9 cellular contexts compared by ENCODE assay signal in the genomic region with DNA sequence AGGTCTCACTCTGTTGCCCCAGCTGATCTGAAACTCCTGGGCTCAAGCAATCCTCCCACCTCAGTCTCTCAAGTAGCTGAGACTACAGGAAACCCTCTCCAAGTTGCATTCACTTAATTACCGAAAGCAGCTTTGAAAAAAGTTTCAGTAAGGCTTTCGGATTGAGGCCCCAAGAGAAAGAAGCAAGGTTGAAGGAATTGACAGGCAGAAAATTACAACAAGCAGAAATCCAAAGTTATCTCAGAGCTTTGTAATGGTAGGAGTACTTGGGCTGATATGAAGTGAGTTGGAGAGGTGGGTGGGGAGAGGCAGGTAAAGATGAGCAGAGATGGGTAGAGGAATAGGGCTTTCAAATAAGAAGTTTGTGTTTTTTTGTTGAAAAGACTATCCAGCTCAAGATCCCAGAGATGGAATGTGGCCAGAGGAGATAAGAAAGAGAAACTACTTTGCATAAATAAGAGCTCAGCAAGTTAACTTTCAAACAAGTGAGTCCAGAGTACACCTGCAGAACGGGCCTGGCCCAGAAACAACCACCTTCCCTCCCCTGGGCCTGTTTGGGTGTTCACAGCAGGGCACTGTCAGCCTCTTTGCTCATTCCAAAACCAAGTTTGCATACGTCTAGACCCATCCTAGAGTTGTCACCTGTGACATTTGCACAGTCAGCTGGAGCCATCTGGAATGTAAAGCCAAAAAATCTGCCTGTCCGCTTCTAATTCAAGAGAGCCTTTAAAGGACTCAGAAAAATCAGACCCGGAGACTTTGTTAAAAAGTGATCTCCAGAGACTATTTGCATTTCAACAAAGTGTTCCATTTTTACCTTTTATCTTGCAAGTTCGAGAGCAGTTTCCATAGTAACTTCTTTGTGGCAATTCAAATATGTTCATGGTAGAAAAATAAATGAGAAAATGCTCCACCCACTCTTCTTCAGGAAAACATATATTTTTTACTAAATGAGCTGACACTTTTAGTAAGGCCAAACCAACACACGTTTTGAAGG. TPM values are rescaled to one million over a fixed set of nuclear protein-coding genes. Genes with fewer than 3 reads are reported as not detected.
DNase-seq lines count a peak whose midpoint lies in the region; ATAC-seq and TF ChIP-seq lines count a peak whose summit lies in the region.
"Had no signal": no experiment of that assay in that cellular context is flagged by ENCODE, and none has a peak within 500 bp of the region (broad histone marks: within the 10 kb centered on the region; RNA-seq: fewer than 3 reads in every experiment).

No MANE protein-coding gene starts in this region.

- no peak overlapping the region for H3K4me2 ChIP-seq in mammary epithelial cell (ENCODE audit: insufficient read depth, low read depth, low read length)

- in situ Hi-C loops in mammary epithelial cell (cut with MboI; ENCODE audit: low sequenced_read_pairs in 2 of 2) (no loop called here), G401 (cut with HindIII; ENCODE audit: low sequenced_read_pairs) (no loop called here)

- ATAC-seq in HG02852 (IDR thresholded peaks at IDR 0.05; ENCODE audit: unreplicated experiment), result peak; percentile 71
- ATAC-seq in stimulated activated memory B cell treated with anti-CD40 and anti-IgM and Interleukin-4, amounts not matched to agents 10 μg/mL and 1 μg/mL and 100 μg/mL, for 72 hours, result peak; percentile 86

- H4K20me1 ChIP-seq in mammary epithelial cell (ENCODE audit: insufficient read depth, low read length), result no peaks in the 10 kb centered on the region

- H3K27me3 Mint-ChIP-seq in MCF 10A (ENCODE audit: insufficient read depth, unreplicated experiment), result no peaks in the 10 kb centered on the region
- H3K27me3 Mint-ChIP-seq in T-helper 1 cell treated with Interleukin-12 subunit alpha and Interleukin-12 subunit beta and Interleukin-4 antibody, amounts not matched to agents 30 μg/mL and 1 μg/mL, for 36 hours (ENCODE audit: low read depth), result no peaks in the 10 kb centered on the region
- H3K27me3 Mint-ChIP-seq in stimulated activated memory B cell treated with anti-CD40 and anti-IgM and Interleukin-4, amounts not matched to agents 10 μg/mL and 1 μg/mL and 100 μg/mL, for 72 hours, result no peaks in the 10 kb centered on the region

- peaks cover 7% of the 10 kb centered on the region for H3K4me1 ChIP-seq in mammary epithelial cell (ENCODE audit: insufficient read depth, low read length)

- CTCF ChIA-PET in mammary epithelial cell (lab: Charles Lee; ENCODE audit: low non-redundant PET) (no interaction called here), MCF 10A (lab: Yijun Ruan, JAX) (interaction anchor here (0.5 to 1.3 kb wide), 10 partner anchors 9 to 1872 kb away, joined by 3 to 8 read pairs (median 4); no protein-coding TSS in a partner anchor)

- no peak overlapping the region for H3K4me3 ChIP-seq in mammary epithelial cell (replicated peaks in 1 of 3; ENCODE audit: insufficient read depth in 1 of 3, low read depth in 2 of 3, low read length in 3 of 3)

- no peak for TF ChIP-seq CTCF in mammary epithelial cell (conservative IDR thresholded peaks at IDR 0.05 in 1 of 2, IDR thresholded peaks at IDR 0.05 in 1 of 2; ENCODE audit: extremely low read depth in 1 of 2, insufficient read depth in 1 of 2, low read depth in 1 of 2, low read length in 2 of 2)
- TF ChIP-seq CTCF in MCF 10A (IDR thresholded peaks at IDR 0.05; ENCODE audit: unreplicated experiment), result no peak

- no peaks in the 10 kb centered on the region for H3K36me3 ChIP-seq in mammary epithelial cell (ENCODE audit: insufficient read depth, low read length)

- H3K27me3 ChIP-seq in mammary epithelial cell (ENCODE audit: insufficient read depth, low read length), result no peaks in the 10 kb centered on the region

- no peaks in the 10 kb centered on the region for H3K9me3 ChIP-seq in mammary epithelial cell (replicated peaks; ENCODE audit: insufficient read depth, low read length)

- H3K9ac ChIP-seq in mammary epithelial cell (ENCODE audit: insufficient read depth, low read length), result no peak overlapping the region

- POLR2A ChIA-PET in MCF 10A (lab: Yijun Ruan, JAX), result interaction anchor here (1.1 to 1.2 kb wide), 2 partner anchors 39 to 55 kb away, joined by 3 to 4 read pairs; no protein-coding TSS in a partner anchor

- intact Hi-C loops in mammary epithelial cell (cut with micrococcal nuclease), result no loop called here
- intact Hi-C loops in MCF 10A (cut with micrococcal nuclease), result no loop called here

- 72% methylated on average over 8 of the region's 8 CpGs for WGBS in mammary epithelial cell (ENCODE audit: low coverage, missing lambda C conversion rate)

- H3K9me3 Mint-ChIP-seq in MCF 10A (ENCODE audit: unreplicated experiment), result no peaks in the 10 kb centered on the region
- H3K9me3 Mint-ChIP-seq in T-helper 1 cell treated with Interleukin-12 subunit alpha and Interleukin-12 subunit beta and Interleukin-4 antibody, amounts not matched to agents 30 μg/mL and 1 μg/mL, for 36 hours, result no peaks in the 10 kb centered on the region
- H3K9me3 Mint-ChIP-seq in stimulated activated memory B cell treated with anti-CD40 and anti-IgM and Interleukin-4, amounts not matched to agents 10 μg/mL and 1 μg/mL and 100 μg/mL, for 72 hours, result no peaks in the 10 kb centered on the region

- H3K4me1 Mint-ChIP-seq in MCF 10A (ENCODE audit: insufficient read depth, unreplicated experiment), result peaks cover 16% of the 10 kb centered on the region
- H3K4me1 Mint-ChIP-seq in T-helper 1 cell treated with Interleukin-12 subunit alpha and Interleukin-12 subunit beta and Interleukin-4 antibody, amounts not matched to agents 30 μg/mL and 1 μg/mL, for 36 hours (ENCODE audit: low read depth), result peaks cover 41% of the 10 kb centered on the region
- H3K4me1 Mint-ChIP-seq in stimulated activated memory B cell treated with anti-CD40 and anti-IgM and Interleukin-4, amounts not matched to agents 10 μg/mL and 1 μg/mL and 100 μg/mL, for 72 hours, result peaks cover 60% of the 10 kb centered on the region

- peaks cover 28% of the 10 kb centered on the region for H3K79me2 ChIP-seq in mammary epithelial cell (ENCODE audit: insufficient read depth, low read length)

- H3K36me3 Mint-ChIP-seq in MCF 10A (ENCODE audit: insufficient read depth, unreplicated experiment), result no peaks in the 10 kb centered on the region
- peaks cover 5% of the 10 kb centered on the region for H3K36me3 Mint-ChIP-seq in T-helper 1 cell treated with Interleukin-12 subunit alpha and Interleukin-12 subunit beta and Interleukin-4 antibody, amounts not matched to agents 30 μg/mL and 1 μg/mL, for 36 hours (ENCODE audit: low read depth)
- H3K36me3 Mint-ChIP-seq in stimulated activated memory B cell treated with anti-CD40 and anti-IgM and Interleukin-4, amounts not matched to agents 10 μg/mL and 1 μg/mL and 100 μg/mL, for 72 hours, result peaks cover 6% of the 10 kb centered on the region

- H2AFZ ChIP-seq in mammary epithelial cell (ENCODE audit: low read depth, low read length), result peak overlapping the region; percentile 26

- no peak overlapping the region for H3K27ac ChIP-seq in mammary epithelial cell (ENCODE audit: insufficient read depth, low read depth, low read length)

- dilution Hi-C loops in mammary epithelial cell (cut with HindIII; ENCODE audit: low sequenced_read_pairs), result no loop called here

- no peak for DNase-seq in mammary epithelial cell
- DNase-seq in MCF 10A (ENCODE audit: unreplicated experiment), result no peak
- DNase-seq in stimulated activated naive CD4-positive, alpha-beta T cell (lab: John Stamatoyannopoulos, UW), result no peak
- no peak for DNase-seq in G401 (ENCODE audit: low spot score)
- DNase-seq in C1 segment of cervical spinal cord (lab: John Stamatoyannopoulos, UW), result no peak
- DNase-seq: NCI-H1092 had no signal

- BruUV-seq in mammary epithelial cell (replicated peaks; lab: Mats Ljungman, UMichigan) (no TSS peak), MCF 10A (replicated peaks; lab: Mats Ljungman, UMichigan) (no TSS peak)

- no peak overlapping the region for H3K4me3 Mint-ChIP-seq in MCF 10A (ENCODE audit: unreplicated experiment)
- H3K4me3 Mint-ChIP-seq in T-helper 1 cell treated with Interleukin-12 subunit alpha and Interleukin-12 subunit beta and Interleukin-4 antibody, amounts not matched to agents 30 μg/mL and 1 μg/mL, for 36 hours, result peak overlapping the region; percentile 43
- H3K4me3 Mint-ChIP-seq in stimulated activated memory B cell treated with anti-CD40 and anti-IgM and Interleukin-4, amounts not matched to agents 10 μg/mL and 1 μg/mL and 100 μg/mL, for 72 hours, result peak overlapping the region; percentile 38

- no peak overlapping the region for H3K27ac Mint-ChIP-seq in MCF 10A (ENCODE audit: low read depth, unreplicated experiment)
- peak overlapping the region; percentile 50 for H3K27ac Mint-ChIP-seq in T-helper 1 cell treated with Interleukin-12 subunit alpha and Interleukin-12 subunit beta and Interleukin-4 antibody, amounts not matched to agents 30 μg/mL and 1 μg/mL, for 36 hours
- peak overlapping the region; percentile 99 for H3K27ac Mint-ChIP-seq in stimulated activated memory B cell treated with anti-CD40 and anti-IgM and Interleukin-4, amounts not matched to agents 10 μg/mL and 1 μg/mL and 100 μg/mL, for 72 hours

RNA-seq across cellular contexts. Expression of a gene that starts 2.3 kb away (rescaled TPM):
- total RNA-seq in mammary epithelial cell (100 to 1,000 TPM in 1 of 2 donors, 10 to 100 TPM in 1; 77.2 to 127 TPM), MCF 10A (2022) (170 and 176 TPM in 2 replicates)
- polyA plus RNA-seq in mammary epithelial cell, result 97.7 TPM
- polyA minus RNA-seq in mammary epithelial cell, result 188 TPM
- total RNA-seq in G401 (2014; rRNA removed; shearing (Covaris generic)), result 71.3 and 106 TPM in 2 replicates
